Comparison of ENCODE assay signal across 30 cellular contexts in the genomic region with DNA sequence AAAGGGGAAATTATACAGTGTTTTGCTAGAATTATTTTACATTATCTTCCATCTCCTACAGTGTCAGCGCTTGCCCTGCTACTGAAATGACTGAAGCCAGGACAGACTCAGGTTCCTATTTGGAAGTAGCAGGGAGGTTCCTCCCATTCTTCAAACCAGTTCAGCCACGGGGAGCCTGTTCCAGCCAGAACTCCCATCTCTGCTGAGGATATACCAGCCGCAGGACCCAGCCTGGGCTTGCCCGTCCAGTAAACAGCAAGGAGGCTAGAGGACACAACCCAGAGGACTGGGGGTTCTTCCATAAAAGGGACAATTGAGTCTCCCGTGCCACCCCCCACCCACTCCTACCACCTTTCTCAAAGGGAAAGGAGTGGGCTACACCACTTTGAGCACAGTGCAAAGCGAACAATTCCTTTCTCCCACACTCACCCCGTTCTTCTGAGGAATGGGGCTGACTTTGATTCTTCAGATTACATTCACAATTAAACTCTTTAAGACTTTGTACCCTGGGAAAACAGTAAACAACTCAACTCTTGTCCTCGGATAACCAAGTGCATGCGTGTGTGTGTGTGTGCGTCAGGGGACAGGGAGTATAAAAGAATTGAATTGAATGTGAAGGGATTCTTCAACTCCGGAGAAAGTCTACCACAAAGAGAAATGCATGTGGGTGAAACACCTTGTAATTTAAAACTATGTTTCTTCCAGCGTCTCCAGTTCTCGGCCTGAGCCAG. TPM values are rescaled to one million over a fixed set of nuclear protein-coding genes. Genes with fewer than 3 reads are reported as not detected.
DNase-seq lines count a peak whose midpoint lies in the region; FAIRE-seq and TF ChIP-seq lines count a peak whose summit lies in the region.
"Had no signal": no experiment of that assay in that cellular context is flagged by ENCODE, and none has a peak within 500 bp of the region (broad histone marks: within the 10 kb centered on the region; RNA-seq: fewer than 3 reads in every experiment).

No MANE protein-coding gene starts in this region.

- H3K27me3 Mint-ChIP-seq in astrocyte (ENCODE audit: low read depth, unreplicated experiment), result peaks cover under 1% of the 10 kb centered on the region
- H3K27me3 Mint-ChIP-seq: activated naive CD8-positive, alpha-beta T cell treated with anti-CD3 and anti-CD28 coated beads for 36 hours; central memory CD8-positive, alpha-beta T cell; dendritic cell treated with granulocyte-macrophage colony-stimulating factor and Interleukin-4, amounts not matched to agents 40 ng/mL and 50 ng/mL, for 4 days; naive B cell; stimulated activated naive B cell treated with anti-CD40 and anti-IgM and Interleukin-4, amounts not matched to agents 10 μg/mL and 1 μg/mL and 100 μg/mL, for 72 hours had no signal

- peaks cover 24% of the 10 kb centered on the region for H3K4me1 Mint-ChIP-seq in astrocyte (ENCODE audit: low read depth, unreplicated experiment)
- H3K4me1 Mint-ChIP-seq: activated naive CD8-positive, alpha-beta T cell treated with anti-CD3 and anti-CD28 coated beads for 36 hours; central memory CD8-positive, alpha-beta T cell; naive B cell; stimulated activated naive B cell treated with anti-CD40 and anti-IgM and Interleukin-4, amounts not matched to agents 10 μg/mL and 1 μg/mL and 100 μg/mL, for 72 hours had no signal

- no peak for TF ChIP-seq POLR2A in lower leg skin (IDR thresholded peaks at IDR 0.05)
- TF ChIP-seq POLR2A in erythroblast (IDR thresholded peaks at IDR 0.05; ENCODE audit: low read length), result no peak

- H3K4me3 Mint-ChIP-seq in astrocyte (ENCODE audit: unreplicated experiment), result no peak overlapping the region
- H3K4me3 Mint-ChIP-seq: activated naive CD8-positive, alpha-beta T cell treated with anti-CD3 and anti-CD28 coated beads for 36 hours; central memory CD8-positive, alpha-beta T cell; dendritic cell treated with granulocyte-macrophage colony-stimulating factor and Interleukin-4, amounts not matched to agents 40 ng/mL and 50 ng/mL, for 4 days; naive B cell; stimulated activated naive B cell treated with anti-CD40 and anti-IgM and Interleukin-4, amounts not matched to agents 10 μg/mL and 1 μg/mL and 100 μg/mL, for 72 hours had no signal

- no peaks in the 10 kb centered on the region for H4K20me1 ChIP-seq in astrocyte (ENCODE audit: insufficient read depth, low read length)

- H3K36me3 ChIP-seq in astrocyte (ENCODE audit: insufficient read depth, low read length), result no peaks in the 10 kb centered on the region
- H3K36me3 ChIP-seq: uterus had no signal

- no peaks in the 10 kb centered on the region for H3K79me2 ChIP-seq in astrocyte (ENCODE audit: insufficient read depth, low read length)

- H3K36me3 Mint-ChIP-seq in astrocyte (ENCODE audit: low read depth, unreplicated experiment), result no peaks in the 10 kb centered on the region
- H3K36me3 Mint-ChIP-seq: activated naive CD8-positive, alpha-beta T cell treated with anti-CD3 and anti-CD28 coated beads for 36 hours; naive B cell; stimulated activated naive B cell treated with anti-CD40 and anti-IgM and Interleukin-4, amounts not matched to agents 10 μg/mL and 1 μg/mL and 100 μg/mL, for 72 hours had no signal

- H3K27ac ChIP-seq in astrocyte (ENCODE audit: low read depth, low read length), result no peak overlapping the region
- H3K27ac ChIP-seq in epithelial cell of prostate, result peak overlapping the region; percentile 30
- H3K27ac ChIP-seq in skin epidermis, result peak overlapping the region in 11 of 21 experiments; percentile 9 to 73 (median 40)
- H3K27ac ChIP-seq: uterus had no signal

- no peak overlapping the region for H3K4me2 ChIP-seq in astrocyte (ENCODE audit: low read length)
- H3K4me2 ChIP-seq: SK-N-SH had no signal

- whole genome bisulfite sequencing in lower leg skin, 2 donors, result 42 to 48% methylated on average over 13 of the region's 13 CpGs

- H3K4me3 ChIP-seq in astrocyte (ENCODE audit: insufficient read depth, low read depth, low read length) (no peak overlapping the region), lower leg skin (ENCODE audit: low read depth, poor library complexity, severe bottlenecking) (no peak overlapping the region), skin epidermis (no peak overlapping the region)
- H3K4me3 ChIP-seq: uterus had no signal

- no peak overlapping the region for H3K9ac ChIP-seq in astrocyte (ENCODE audit: low read length)
- H3K9ac ChIP-seq: SK-N-SH had no signal

- H3K9me3 ChIP-seq in astrocyte (ENCODE audit: insufficient read depth, low read depth, low read length), result no peaks in the 10 kb centered on the region
- H3K9me3 ChIP-seq: SK-N-SH, uterus had no signal

- TF ChIP-seq CTCF in astrocyte (IDR thresholded peaks at IDR 0.05; ENCODE audit: insufficient read depth, low read depth, low read length), result no peak
- no peak for TF ChIP-seq CTCF in lower leg skin (IDR thresholded peaks at IDR 0.05)

- H3K27ac Mint-ChIP-seq in astrocyte (ENCODE audit: unreplicated experiment), result peak overlapping the region; percentile 58
- H3K27ac Mint-ChIP-seq: activated naive CD8-positive, alpha-beta T cell treated with anti-CD3 and anti-CD28 coated beads for 36 hours; dendritic cell treated with granulocyte-macrophage colony-stimulating factor and Interleukin-4, amounts not matched to agents 40 ng/mL and 50 ng/mL, for 4 days; naive B cell; stimulated activated naive B cell treated with anti-CD40 and anti-IgM and Interleukin-4, amounts not matched to agents 10 μg/mL and 1 μg/mL and 100 μg/mL, for 72 hours had no signal

- DNase-seq in astrocyte (ENCODE audit: low read depth), result no peak
- DNase-seq in epithelial cell of prostate (ENCODE audit: low read depth, low spot score), result no peak
- DNase-seq in lower leg skin (ENCODE audit: low spot score in 2 of 2), result peak; percentile 54 to 87
- no peak for DNase-seq in erythroblast (lab: John Stamatoyannopoulos, UW)
- DNase-seq in SKM-1 (lab: John Stamatoyannopoulos, UW; ENCODE audit: unreplicated experiment), result no peak
- no peak for DNase-seq in HTR-8/SVneo (ENCODE audit: insufficient read length, low spot score)
- DNase-seq: activated CD4-positive, alpha-beta T cell treated with anti-CD3 and anti-CD28 coated beads for 48 hours; activated CD8-positive, alpha-beta memory T cell treated with anti-CD3 and anti-CD28 coated beads for 24 hours; activated effector memory CD4-positive, alpha-beta T cell treated with anti-CD3 and anti-CD28 coated beads, Interleukin-2, amount 50 U/mL, for 16 hours; activated naive CD8-positive, alpha-beta T cell treated with anti-CD3 and anti-CD28 coated beads for 36 hours; aorta; C1 segment of cervical spinal cord; DMS79 treated with DMSO at 0.1 percent for 48 hours; glutamatergic neuron; left colon; naive B cell; NCI-H1694; NCI-H510A; occipital lobe; RPMI8226; SK-N-SH; stimulated activated CD4-positive, alpha-beta T cell treated with anti-CD3 and anti-CD28 coated beads, Interleukin-4, amount 100 ng/mL, for 4 hours; stimulated activated naive B cell treated with anti-CD40 and anti-IgM and Interleukin-4, amounts not matched to agents 10 μg/mL and 1 μg/mL and 100 μg/mL, for 72 hours; uterus had no signal

- H3K4me1 ChIP-seq in astrocyte (ENCODE audit: insufficient read depth, low read length), result peaks cover 3% of the 10 kb centered on the region
- H3K4me1 ChIP-seq: uterus had no signal

- FAIRE-seq in astrocyte (lab: Jason Lieb, UNC) (no peak), HTR-8/SVneo (lab: Jason Lieb, UNC) (no peak)
- FAIRE-seq: endometrium, GM18507 had no signal

- no peaks in the 10 kb centered on the region for H3K27me3 ChIP-seq in astrocyte (ENCODE audit: insufficient read depth, low read length)
- H3K27me3 ChIP-seq: uterus had no signal

- no peak overlapping the region for H2AFZ ChIP-seq in astrocyte (ENCODE audit: low read depth, low read length)

- intact Hi-C loops in lower leg skin (cut with DNase I; ENCODE audit: low total_unique reads), result no loop called here

- peaks cover 2% of the 10 kb centered on the region for H3K9me3 Mint-ChIP-seq in astrocyte (ENCODE audit: unreplicated experiment)
- H3K9me3 Mint-ChIP-seq: activated naive CD8-positive, alpha-beta T cell treated with anti-CD3 and anti-CD28 coated beads for 36 hours; dendritic cell treated with granulocyte-macrophage colony-stimulating factor and Interleukin-4, amounts not matched to agents 40 ng/mL and 50 ng/mL, for 4 days; stimulated activated naive B cell treated with anti-CD40 and anti-IgM and Interleukin-4, amounts not matched to agents 10 μg/mL and 1 μg/mL and 100 μg/mL, for 72 hours had no signal

RNA-seq across cellular contexts. Expression of gene PPARGC1A, which starts 31.0 kb away (rescaled TPM):
- total RNA-seq in astrocyte (0.48 and 0.53 TPM in 2 replicates), lower leg skin (10 to 100 TPM in 2 of 4 donors, 1 to 10 TPM in 2; 3.4 to 40.0 (median 14.1) TPM)
- total RNA-seq: activated naive CD8-positive, alpha-beta T cell treated with anti-CD3 and anti-CD28 coated beads for 36 hours; T-helper 2 cell treated with Interferon-gamma antibody and Interleukin-4, amounts not matched to agents 100 ng/mL and 5 ng/mL, for 36 hours had no signal

Comparison
In these comparisons a context has a peak if more than half of its experiments do, and no peak if none do; other contexts are left out.
1. DNase-seq: peak in lower leg skin (2 of 2); none in astrocyte (single experiment), epithelial cell of prostate (single experiment), erythroblast (0 of 2), SKM-1 (single experiment) and HTR-8/SVneo (single experiment).